8 cellular contexts compared by ENCODE assay signal in the genomic region with DNA sequence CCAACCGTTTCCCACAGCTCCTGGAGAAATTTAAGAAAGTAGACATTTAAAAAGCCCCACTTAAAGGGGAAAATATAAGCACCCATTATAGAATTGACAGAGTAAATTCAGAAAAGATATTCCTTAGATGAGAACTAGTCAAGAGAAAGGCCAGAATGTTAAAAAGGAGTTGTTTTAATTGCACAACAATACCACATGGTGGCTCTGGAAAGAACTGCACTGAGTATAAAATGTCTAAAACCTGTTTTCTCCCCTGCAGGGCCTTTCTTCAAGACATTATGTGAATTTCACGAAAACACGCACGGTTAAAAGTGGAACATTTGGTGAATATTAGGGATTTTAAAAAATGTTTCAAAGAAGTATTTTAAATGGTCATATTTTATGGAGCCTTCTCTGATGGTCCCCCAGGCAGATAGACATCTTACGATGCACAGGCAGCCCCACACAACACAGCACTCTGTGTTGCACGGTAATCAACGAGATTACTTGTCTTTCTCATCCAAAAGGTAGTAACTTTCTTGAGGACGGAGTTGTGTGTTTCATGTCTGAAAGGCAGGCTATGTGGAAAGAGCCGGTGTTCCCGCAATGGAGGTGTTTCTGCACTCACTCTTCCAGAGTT.
DNase-seq lines count a peak whose midpoint lies in the region; ATAC-seq and TF ChIP-seq lines count a peak whose summit lies in the region.

No MANE protein-coding gene starts in this region.

- H3K36me3 ChIP-seq in A673 (ENCODE audit: insufficient read depth, low read length, poor library complexity, severe bottlenecking) (no peaks in the 10 kb centered on the region), ascending aorta (no peaks in the 10 kb centered on the region)

- CTCF ChIA-PET in A673 (lab: Charles Lee): no interaction called here

- intact Hi-C loops in A673 (cut with micrococcal nuclease; ENCODE audit: unreplicated experiment) (loop anchor here (1.0 to 5.0 kb wide), 3 partner anchors 77 to 839 kb away; no protein-coding TSS in a partner anchor), ascending aorta (cut with DNase I) (loop anchor here (2.0 to 10.0 kb wide), 6 partner anchors 79 to 837 kb away; partner anchors contain the start of genes GORAB and PRRX1)

- no peaks in the 10 kb centered on the region for H3K4me1 ChIP-seq in A673 (ENCODE audit: insufficient read depth, low read length, poor library complexity, severe bottlenecking)
- H3K4me1 ChIP-seq in ascending aorta: no peaks in the 10 kb centered on the region

- POLR2A ChIA-PET in A673 (lab: Charles Lee; ENCODE audit: low non-redundant PET): no interaction called here

- H3K27ac ChIP-seq in A673 (ENCODE audit: low read depth, low read length, poor library complexity, severe bottlenecking): no peak overlapping the region
- no peak overlapping the region for H3K27ac ChIP-seq in ascending aorta

- no TSS peak for BruUV-seq in A673 (replicated peaks; lab: Mats Ljungman, UMichigan)

- ATAC-seq in HG02970 (IDR thresholded peaks at IDR 0.05; ENCODE audit: low FRiP score, unreplicated experiment): no peak
- ATAC-seq in GM18511 (IDR thresholded peaks at IDR 0.05; ENCODE audit: unreplicated experiment): no peak

- peak; percentile 67 for TF ChIP-seq CTCF in A673 (conservative IDR thresholded peaks at IDR 0.05; ENCODE audit: low read depth, low read length)
- TF ChIP-seq CTCF in ascending aorta (IDR thresholded peaks at IDR 0.05): peak; percentile 59 to 72 (median 65)

- no peak overlapping the region for H3K4me3 ChIP-seq in A673 (ENCODE audit: low read depth, low read length, poor library complexity, severe bottlenecking)
- no peak overlapping the region for H3K4me3 ChIP-seq in ascending aorta

- H3K27me3 ChIP-seq in A673 (replicated peaks; ENCODE audit: insufficient read depth, low read depth, low read length, poor library complexity) (no peaks in the 10 kb centered on the region), ascending aorta (no peaks in the 10 kb centered on the region)

- no peaks in the 10 kb centered on the region for H3K9me3 ChIP-seq in A673 (ENCODE audit: low read depth, low read length, poor library complexity, severe bottlenecking)
- no peaks in the 10 kb centered on the region for H3K9me3 ChIP-seq in ascending aorta

- peak; percentile 48 for DNase-seq in A673 (ENCODE audit: low spot score)
- peak; percentile 42 for DNase-seq in HT1080 (ENCODE audit: low read depth)
- no peak for DNase-seq in ascending aorta (ENCODE audit: low spot score in 2 of 2)
- peak; percentile 54 for DNase-seq in inferior parietal cortex (ENCODE audit: extremely low spot score)
- DNase-seq in stimulated activated CD4-positive, alpha-beta T cell treated with anti-CD3 and anti-CD28 coated beads, Interleukin-12 subunit alpha, Interleukin-12 subunit beta, amount 100 ng/mL, for 4 hours: no peak
- no peak for DNase-seq in stimulated activated CD4-positive, alpha-beta T cell treated with anti-CD3 and anti-CD28 coated beads, Interleukin-4, amount 100 ng/mL, for 24 hours

Comparison
In these comparisons a context has a peak if more than half of its experiments do, and no peak if none do; other contexts are left out.
1. DNase-seq: peak in A673 (single experiment), HT1080 (single experiment) and inferior parietal cortex (single experiment); none in ascending aorta (0 of 2), stimulated activated CD4-positive, alpha-beta T cell treated with anti-CD3 and anti-CD28 coated beads, Interleukin-12 subunit alpha, Interleukin-12 subunit beta, amount 100 ng/mL, for 4 hours (single experiment) and stimulated activated CD4-positive, alpha-beta T cell treated with anti-CD3 and anti-CD28 coated beads, Interleukin-4, amount 100 ng/mL, for 24 hours (single experiment).